Comparison of ENCODE assay signal across 21 cellular contexts in the genomic region with DNA sequence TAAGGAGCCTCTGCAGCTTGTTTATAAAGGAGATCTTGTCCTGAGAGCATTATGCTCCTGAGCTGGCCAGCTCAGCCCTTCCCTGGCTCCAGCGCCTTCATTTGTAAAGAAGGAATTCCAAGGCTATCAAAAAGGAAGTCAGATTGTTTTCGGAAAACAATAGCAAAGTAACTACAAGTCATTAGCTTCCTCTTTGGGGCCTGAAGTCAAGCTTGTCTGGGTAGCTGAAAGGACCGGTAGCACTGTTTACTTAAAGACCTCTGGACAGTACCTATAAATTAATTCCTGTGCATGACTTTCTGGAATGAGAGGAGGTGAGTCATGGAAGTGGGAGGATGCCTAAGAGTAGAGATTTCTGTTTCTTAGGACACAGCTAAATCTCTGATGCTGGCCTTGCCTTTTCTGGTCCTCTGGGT. TPM values are rescaled to one million over a fixed set of nuclear protein-coding genes. Genes with fewer than 3 reads are reported as not detected.
A peak's percentile ranks its signal among the peaks of the same experiment; 100 is the strongest.
DNase-seq lines count a peak whose midpoint lies in the region; ATAC-seq, FAIRE-seq and TF ChIP-seq lines count a peak whose summit lies in the region.
"Had no signal": no experiment of that assay in that cellular context is flagged by ENCODE, and none has a peak within 500 bp of the region (broad histone marks: within the 10 kb centered on the region; RNA-seq: fewer than 3 reads in every experiment).

No MANE protein-coding gene starts in this region.

- no peaks in the 10 kb centered on the region for H3K36me3 ChIP-seq in tibial nerve
- H3K36me3 ChIP-seq: BE2C, gastroesophageal sphincter, neutrophil, thoracic aorta had no signal

- no peaks in the 10 kb centered on the region for H3K9me3 Mint-ChIP-seq in mesothelial cell of epicardium
- H3K9me3 Mint-ChIP-seq: activated naive CD4-positive, alpha-beta T cell treated with anti-CD3 and anti-CD28 coated beads, Interleukin-2, amount 50 U/mL, for 72 hours had no signal

- no peaks in the 10 kb centered on the region for H3K9me3 ChIP-seq in tibial nerve
- H3K9me3 ChIP-seq: BE2C, gastroesophageal sphincter, neutrophil, SK-N-SH, thoracic aorta had no signal

- ATAC-seq in left ventricle myocardium superior: peak; percentile 55
- ATAC-seq: activated naive CD4-positive, alpha-beta T cell treated with anti-CD3 and anti-CD28 coated beads, Interleukin-2, amount 50 U/mL, for 72 hours; gastroesophageal sphincter; HCT116 had no signal

- no peak for FAIRE-seq in HTR-8/SVneo (lab: Jason Lieb, UNC)
- FAIRE-seq: TTC549 had no signal

- H3K4me1 Mint-ChIP-seq in mesothelial cell of epicardium: no peaks in the 10 kb centered on the region

- H3K27me3 Mint-ChIP-seq in mesothelial cell of epicardium (ENCODE audit: low read depth): peaks cover 48% of the 10 kb centered on the region

- peak; percentile 8 for DNase-seq in HTR-8/SVneo (ENCODE audit: insufficient read length, low spot score)
- peak; percentile 21 for DNase-seq in astrocyte of the hippocampus (ENCODE audit: low read depth, low spot score)
- DNase-seq in left ventricle myocardium superior: no peak
- peak; percentile 16 for DNase-seq in retinal pigment epithelial cell (ENCODE audit: low read depth)
- no peak for DNase-seq in tibial nerve (ENCODE audit: low spot score in 2 of 2)
- no peak for DNase-seq in mesothelial cell of epicardium (ENCODE audit: low spot score in 2 of 2, unreplicated experiment in 2 of 2)
- DNase-seq in HCEC 1CT: no peak
- DNase-seq: activated T-cell treated with anti-CD3 and anti-CD28 coated beads, Interleukin-2, amount 50 U/mL, for 1 hour; BE2C; DMS 273 treated with DMSO at 0.1 percent for 48 hours; NCI-H2107; NCI-H526 treated with DMSO at 0.1 percent for 48 hours; OCI-M1; SK-N-SH; stimulated activated CD4-positive, alpha-beta T cell treated with anti-CD3 and anti-CD28 coated beads, Interleukin-4, amount 100 ng/mL, for 4 hours had no signal

- no peaks in the 10 kb centered on the region for H3K27me3 ChIP-seq in tibial nerve

- H3K4me1 ChIP-seq in tibial nerve: no peaks in the 10 kb centered on the region
- H3K4me1 ChIP-seq: BE2C, gastroesophageal sphincter had no signal

- H3K4me3 ChIP-seq in retinal pigment epithelial cell (ENCODE audit: low read length): no peak overlapping the region
- H3K4me3 ChIP-seq in tibial nerve: no peak overlapping the region
- H3K4me3 ChIP-seq: gastroesophageal sphincter, thoracic aorta had no signal

- H3K27ac ChIP-seq in tibial nerve: no peak overlapping the region
- H3K27ac ChIP-seq: gastroesophageal sphincter, neutrophil had no signal

- intact Hi-C loops in left ventricle myocardium superior (cut with micrococcal nuclease): no loop called here

- no peaks in the 10 kb centered on the region for H3K36me3 Mint-ChIP-seq in mesothelial cell of epicardium
- H3K36me3 Mint-ChIP-seq: activated naive CD4-positive, alpha-beta T cell treated with anti-CD3 and anti-CD28 coated beads, Interleukin-2, amount 50 U/mL, for 72 hours had no signal

- no peak for TF ChIP-seq POLR2A in tibial nerve (IDR thresholded peaks at IDR 0.05)

- WGBS in tibial nerve, 2 donors: 38 to 50% methylated on average over 3 of the region's 3 CpGs

- H3K27ac Mint-ChIP-seq in mesothelial cell of epicardium: no peak overlapping the region
- H3K27ac Mint-ChIP-seq: activated naive CD4-positive, alpha-beta T cell treated with anti-CD3 and anti-CD28 coated beads, Interleukin-2, amount 50 U/mL, for 72 hours had no signal

- TF ChIP-seq CTCF in retinal pigment epithelial cell (conservative IDR thresholded peaks at IDR 0.05; ENCODE audit: low read depth, low read length) (no peak), tibial nerve (IDR thresholded peaks at IDR 0.05) (no peak), mesothelial cell of epicardium (IDR thresholded peaks at IDR 0.05; ENCODE audit: unreplicated experiment) (no peak)

- H3K4me3 Mint-ChIP-seq in mesothelial cell of epicardium: no peak overlapping the region

- TF ChIP-seq EP300 in tibial nerve (IDR thresholded peaks at IDR 0.05): no peak

RNA-seq across cellular contexts. Expression of a gene that starts 20.7 kb away (rescaled TPM):
- total RNA-seq in left ventricle myocardium superior (4.7 TPM), tibial nerve (10 to 100 TPM in 3 of 4 donors, 1 to 10 TPM in 1; 2.7 to 50.7 (median 20.2) TPM), mesothelial cell of epicardium (0.61 to 1.3 TPM (median 0.62 TPM) in 3 replicates)
- total RNA-seq: activated naive CD4-positive, alpha-beta T cell treated with anti-CD3 and anti-CD28 coated beads, Interleukin-2, amount 50 U/mL, for 72 hours had no signal

Comparison
In these comparisons a context has a peak if more than half of its experiments do, and no peak if none do; other contexts are left out.
1. DNase-seq: peak in HTR-8/SVneo (single experiment), astrocyte of the hippocampus (single experiment) and retinal pigment epithelial cell (single experiment); none in left ventricle myocardium superior (single experiment), tibial nerve (0 of 2), mesothelial cell of epicardium (0 of 2) and HCEC 1CT (single experiment).